ENCODE assay signal across 10 cellular contexts in genomic region chr18:57898506-57899124, GRCh38.
DNase-seq lines count a peak whose midpoint lies in the region; FAIRE-seq and TF ChIP-seq lines count a peak whose summit lies in the region.
"Had no signal": no experiment of that assay in that cellular context is flagged by ENCODE, and none has a peak within 500 bp of the region (broad histone marks: within the 10 kb centered on the region; RNA-seq: fewer than 3 reads in every experiment).

No MANE protein-coding gene starts in this region.

- H3K9me3 Mint-ChIP-seq in glutamatergic neuron (ENCODE audit: unreplicated experiment): peaks cover 2% of the 10 kb centered on the region
- H3K9me3 Mint-ChIP-seq in activated naive CD4-positive, alpha-beta T cell treated with anti-CD3 and anti-CD28 coated beads, Interleukin-2, amount 10 ng/mL, durations not matched to agents 7 days and 5 days: no peaks in the 10 kb centered on the region

- CTCF ChIA-PET in activated naive CD4-positive, alpha-beta T cell treated with anti-CD3 and anti-CD28 coated beads, Interleukin-2, amount 10 ng/mL, durations not matched to agents 7 days and 5 days (lab: Charles Lee): no interaction called here

- peak; percentile 77 for DNase-seq in Daoy (ENCODE audit: low read depth)
- DNase-seq in MV-4-11 (lab: John Stamatoyannopoulos, UW): peak; percentile 87
- peak; percentile 92 for DNase-seq in RPMI7951 (ENCODE audit: low read depth)
- peak; percentile 40 for DNase-seq in glutamatergic neuron
- no peak for DNase-seq in activated naive CD4-positive, alpha-beta T cell treated with Interleukin-2 at 50 U/mL for 16 hours
- no peak for DNase-seq in activated naive CD4-positive, alpha-beta T cell treated with anti-CD3 and anti-CD28 coated beads, Interleukin-2, amount 10 ng/mL, durations not matched to agents 7 days and 5 days
- DNase-seq in RCC 7860 (ENCODE audit: low spot score): no peak
- no peak for DNase-seq in inferior parietal cortex (ENCODE audit: extremely low spot score)
- DNase-seq: activated CD8-positive, alpha-beta memory T cell treated with anti-CD3 and anti-CD28 coated beads, Interleukin-2, amount 10 ng/mL, durations not matched to agents 7 days and 5 days; MM.1S had no signal

- no peak for TF ChIP-seq CTCF in glutamatergic neuron (IDR thresholded peaks at IDR 0.05; ENCODE audit: partially characterized antibody, unreplicated experiment)

- no peaks in the 10 kb centered on the region for H3K36me3 Mint-ChIP-seq in glutamatergic neuron (ENCODE audit: unreplicated experiment)
- H3K36me3 Mint-ChIP-seq in activated naive CD4-positive, alpha-beta T cell treated with anti-CD3 and anti-CD28 coated beads, Interleukin-2, amount 10 ng/mL, durations not matched to agents 7 days and 5 days: no peaks in the 10 kb centered on the region
- H3K36me3 Mint-ChIP-seq: activated CD8-positive, alpha-beta memory T cell treated with anti-CD3 and anti-CD28 coated beads, Interleukin-2, amount 10 ng/mL, durations not matched to agents 7 days and 5 days had no signal

- no peak overlapping the region for H3K4me3 Mint-ChIP-seq in glutamatergic neuron (ENCODE audit: unreplicated experiment)
- H3K4me3 Mint-ChIP-seq in activated naive CD4-positive, alpha-beta T cell treated with anti-CD3 and anti-CD28 coated beads, Interleukin-2, amount 10 ng/mL, durations not matched to agents 7 days and 5 days: no peak overlapping the region
- H3K4me3 Mint-ChIP-seq: activated CD8-positive, alpha-beta memory T cell treated with anti-CD3 and anti-CD28 coated beads, Interleukin-2, amount 10 ng/mL, durations not matched to agents 7 days and 5 days had no signal

- H3K27ac Mint-ChIP-seq in glutamatergic neuron (ENCODE audit: unreplicated experiment): peak overlapping the region; percentile 0
- H3K27ac Mint-ChIP-seq in activated naive CD4-positive, alpha-beta T cell treated with anti-CD3 and anti-CD28 coated beads, Interleukin-2, amount 10 ng/mL, durations not matched to agents 7 days and 5 days: no peak overlapping the region
- H3K27ac Mint-ChIP-seq: activated CD8-positive, alpha-beta memory T cell treated with anti-CD3 and anti-CD28 coated beads, Interleukin-2, amount 10 ng/mL, durations not matched to agents 7 days and 5 days had no signal

- H3K4me1 Mint-ChIP-seq in glutamatergic neuron (ENCODE audit: low read depth, unreplicated experiment): peaks cover 7% of the 10 kb centered on the region
- no peaks in the 10 kb centered on the region for H3K4me1 Mint-ChIP-seq in activated naive CD4-positive, alpha-beta T cell treated with anti-CD3 and anti-CD28 coated beads, Interleukin-2, amount 10 ng/mL, durations not matched to agents 7 days and 5 days
- H3K4me1 Mint-ChIP-seq: activated CD8-positive, alpha-beta memory T cell treated with anti-CD3 and anti-CD28 coated beads, Interleukin-2, amount 10 ng/mL, durations not matched to agents 7 days and 5 days had no signal

- FAIRE-seq in RCC 7860 (lab: Jason Lieb, UNC): no peak

- no peaks in the 10 kb centered on the region for H3K27me3 Mint-ChIP-seq in glutamatergic neuron (ENCODE audit: unreplicated experiment)
- no peaks in the 10 kb centered on the region for H3K27me3 Mint-ChIP-seq in activated naive CD4-positive, alpha-beta T cell treated with anti-CD3 and anti-CD28 coated beads, Interleukin-2, amount 10 ng/mL, durations not matched to agents 7 days and 5 days

Comparison
In these comparisons a context has a peak if more than half of its experiments do, and no peak if none do; other contexts are left out.
1. DNase-seq: peak in Daoy (single experiment), MV-4-11 (single experiment), RPMI7951 (single experiment) and glutamatergic neuron (single experiment); none in activated naive CD4-positive, alpha-beta T cell treated with Interleukin-2 at 50 U/mL for 16 hours (single experiment), activated naive CD4-positive, alpha-beta T cell treated with anti-CD3 and anti-CD28 coated beads, Interleukin-2, amount 10 ng/mL, durations not matched to agents 7 days and 5 days (single experiment), RCC 7860 (single experiment) and inferior parietal cortex (single experiment).